In the genomic region with DNA sequence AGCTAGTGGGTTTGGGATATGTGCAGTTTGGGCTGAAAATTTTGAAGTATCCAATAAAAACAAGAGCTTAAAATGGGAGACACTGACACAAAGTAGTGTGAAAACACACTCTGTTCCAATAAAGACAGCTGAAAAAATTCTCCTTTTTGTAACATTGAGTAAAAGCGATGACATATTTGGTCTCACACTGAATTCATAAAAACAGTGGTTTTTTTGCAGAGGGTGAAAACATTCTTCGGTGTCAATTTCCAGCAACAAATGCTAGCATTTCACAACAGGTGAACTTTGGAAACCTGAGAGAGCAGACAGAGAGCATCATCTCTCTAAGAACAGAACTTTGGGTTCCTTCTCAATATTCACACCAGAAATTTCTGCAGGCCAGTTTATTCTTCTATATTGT, we compare ENCODE assay signal across 35 cellular contexts.
"Had no signal": no experiment of that assay in that cellular context is flagged by ENCODE, and none has a peak within 500 bp of the region (broad histone marks: within the 10 kb centered on the region; RNA-seq: fewer than 3 reads in every experiment).

No MANE protein-coding gene starts in this region.

- H3K9ac ChIP-seq: KMS-11 had no signal

- DNase-seq: Karpas-422, Kasumi-1, KG1, MG63, MM.1S, MV-4-11, NCI-H1048, NCI-H1092, NCI-H1092 treated with DMSO at 0.1 percent for 48 hours, NCI-H1105, NCI-H1105 treated with DMSO at 0.1 percent for 48 hours, NCI-H1417, NCI-H1417 treated with DMSO at 0.1 percent for 48 hours, NCI-H1436, NCI-H1436 treated with DMSO at 0.1 percent for 48 hours, NCI-H146, NCI-H1694, NCI-H1694 treated with DMSO at 0.1 percent for 48 hours, NCI-H187, NCI-H1930, NCI-H2029, NCI-H2029 treated with DMSO at 0.1 percent for 48 hours, NCI-H2081, NCI-H2081 treated with DMSO at 0.1 percent for 48 hours, NCI-H2107, NCI-H2171, NCI-H2171 treated with DMSO at 0.1 percent for 48 hours, NCI-H2227 treated with DMSO at 0.1 percent for 48 hours, NCI-H226, NCI-H345, NCI-H446, NCI-H446 treated with DMSO at 0.1 percent for 48 hours, NCI-H510A, NCI-H510A treated with DMSO at 0.1 percent for 48 hours had no signal

- H3K36me3 ChIP-seq: MG63 had no signal

- H3K9me3 ChIP-seq: MG63 had no signal

- H3K4me2 ChIP-seq: KMS-11 had no signal

- H3K27me3 ChIP-seq: MG63 had no signal

- H3K27ac ChIP-seq: KMS-11 had no signal

- H3K4me3 ChIP-seq: MG63 had no signal
